ENCODE assay signal across 14 cellular contexts in genomic region chr16:84999857-85000480, GRCh38. TPM values are rescaled to one million over a fixed set of nuclear protein-coding genes. Genes with fewer than 3 reads are reported as not detected.
A peak's percentile ranks its signal among the peaks of the same experiment; 100 is the strongest.
DNase-seq lines count a peak whose midpoint lies in the region; ATAC-seq and TF ChIP-seq lines count a peak whose summit lies in the region.
"Had no signal": no experiment of that assay in that cellular context is flagged by ENCODE, and none has a peak within 500 bp of the region (broad histone marks: within the 10 kb centered on the region; RNA-seq: fewer than 3 reads in every experiment).

No MANE protein-coding gene starts in this region.

- TF ChIP-seq CTCF in RWPE2 (IDR thresholded peaks at IDR 0.05; ENCODE audit: poor library complexity, severe bottlenecking) (no peak), neutrophil (IDR thresholded peaks at IDR 0.05) (no peak), upper lobe of right lung (IDR thresholded peaks at IDR 0.05) (no peak)

- DNase-seq in RWPE2 (ENCODE audit: low spot score) (peak; percentile 86), upper lobe of right lung (no peak), NOMO-1 treated with DMSO at 0.1 percent for 48 hours (lab: John Stamatoyannopoulos, UW; ENCODE audit: unreplicated experiment) (no peak), T1000 (lab: John Stamatoyannopoulos, UW) (no peak), LoVo (ENCODE audit: low spot score) (no peak), AG08396 (ENCODE audit: low spot score) (no peak)
- DNase-seq: activated naive CD4-positive, alpha-beta T cell treated with anti-CD3 and anti-CD28 coated beads for 36 hours; CD4-positive, alpha-beta T cell; NCI-H2107; NK-92 treated with Interleukin-12 subunit alpha and Interleukin-12 subunit beta, amount 100 ng/mL, for 24 hours had no signal

- no peak overlapping the region for H3K4me3 ChIP-seq in RWPE2 (ENCODE audit: severe bottlenecking)
- H3K4me3 ChIP-seq in esophagus (ENCODE audit: low read depth in 1 of 2, low read length in 2 of 2), result no peak overlapping the region
- no peak overlapping the region for H3K4me3 ChIP-seq in neutrophil (ENCODE audit: low read depth in 1 of 2, low read length in 1 of 2)
- no peak overlapping the region for H3K4me3 ChIP-seq in upper lobe of right lung
- H3K4me3 ChIP-seq: lung, ovary had no signal

- H3K27me3 ChIP-seq in RWPE2 (ENCODE audit: insufficient read depth, poor library complexity, severe bottlenecking) (no peaks in the 10 kb centered on the region), esophagus (ENCODE audit: control insufficient read depth in 1 of 2, insufficient read depth in 2 of 2, low read length in 2 of 2) (no peaks in the 10 kb centered on the region), neutrophil (no peaks in the 10 kb centered on the region), upper lobe of right lung (no peaks in the 10 kb centered on the region)
- H3K27me3 ChIP-seq: ovary had no signal

- H3K4me1 ChIP-seq in RWPE2 (ENCODE audit: insufficient read depth, poor library complexity, severe bottlenecking), result peaks cover 77% of the 10 kb centered on the region
- peaks cover 16 to 28% of the 10 kb centered on the region in 2 donors for H3K4me1 ChIP-seq in esophagus (ENCODE audit: control insufficient read depth in 2 of 2, insufficient read depth in 2 of 2, low read length in 1 of 2)
- H3K4me1 ChIP-seq in neutrophil (ENCODE audit: control insufficient read depth in 1 of 2, insufficient read depth in 1 of 2, low read depth in 1 of 2, low read length in 1 of 2), result peaks cover 54 to 58% of the 10 kb centered on the region in 2 experiments
- peaks cover 65% of the 10 kb centered on the region for H3K4me1 ChIP-seq in upper lobe of right lung

- peak overlapping the region; percentile 99 for H3K27ac ChIP-seq in RWPE2 (ENCODE audit: poor library complexity, severe bottlenecking)
- H3K27ac ChIP-seq in esophagus (ENCODE audit: low read depth in 2 of 2, low read length in 1 of 2), result peak overlapping the region; percentile 79 to 91
- peak overlapping the region; percentile 79 for H3K27ac ChIP-seq in neutrophil
- H3K27ac ChIP-seq in upper lobe of right lung, result peak overlapping the region; percentile 74
- H3K27ac ChIP-seq: ovary had no signal

- H3K36me3 ChIP-seq in RWPE2 (ENCODE audit: low read depth) (peaks cover 48% of the 10 kb centered on the region), esophagus (ENCODE audit: control insufficient read depth in 2 of 2, insufficient read depth in 2 of 2, low read length in 1 of 2) (no peaks in the 10 kb centered on the region), neutrophil (peaks cover 12% of the 10 kb centered on the region), upper lobe of right lung (peaks cover 15% of the 10 kb centered on the region)
- H3K36me3 ChIP-seq: ovary had no signal

- ATAC-seq in RWPE2 (ENCODE audit: low read depth), result peak; percentile 69
- no peak for ATAC-seq in upper lobe of right lung

- H3K9me3 ChIP-seq in RWPE2 (ENCODE audit: severe bottlenecking) (no peaks in the 10 kb centered on the region), esophagus (ENCODE audit: control insufficient read depth in 2 of 2, insufficient read depth in 1 of 2, low read depth in 1 of 2, low read length in 1 of 2) (no peaks in the 10 kb centered on the region), neutrophil (no peaks in the 10 kb centered on the region), upper lobe of right lung (no peaks in the 10 kb centered on the region)
- H3K9me3 ChIP-seq: ovary had no signal

- 71 to 81% methylated on average over 11 of the region's 11 CpGs for WGBS in esophagus, 2 donors

- intact Hi-C loops in upper lobe of right lung (cut with DNase I), result no loop called here

RNA-seq across cellular contexts. Expression of gene ZDHHC7, which starts 11.4 kb away (rescaled TPM):
- polyA plus RNA-seq in esophagus, result 10 to 100 TPM; 17.1 to 17.9 TPM
- 79.7 TPM for total RNA-seq in upper lobe of right lung

RNA-seq across cellular contexts. Expression of gene KIAA0513, which starts 27.6 kb away (rescaled TPM):
- 1 to 10 TPM; 3.0 to 3.7 TPM for polyA plus RNA-seq in esophagus
- total RNA-seq in upper lobe of right lung, result 21.7 TPM
